In the genomic region with DNA sequence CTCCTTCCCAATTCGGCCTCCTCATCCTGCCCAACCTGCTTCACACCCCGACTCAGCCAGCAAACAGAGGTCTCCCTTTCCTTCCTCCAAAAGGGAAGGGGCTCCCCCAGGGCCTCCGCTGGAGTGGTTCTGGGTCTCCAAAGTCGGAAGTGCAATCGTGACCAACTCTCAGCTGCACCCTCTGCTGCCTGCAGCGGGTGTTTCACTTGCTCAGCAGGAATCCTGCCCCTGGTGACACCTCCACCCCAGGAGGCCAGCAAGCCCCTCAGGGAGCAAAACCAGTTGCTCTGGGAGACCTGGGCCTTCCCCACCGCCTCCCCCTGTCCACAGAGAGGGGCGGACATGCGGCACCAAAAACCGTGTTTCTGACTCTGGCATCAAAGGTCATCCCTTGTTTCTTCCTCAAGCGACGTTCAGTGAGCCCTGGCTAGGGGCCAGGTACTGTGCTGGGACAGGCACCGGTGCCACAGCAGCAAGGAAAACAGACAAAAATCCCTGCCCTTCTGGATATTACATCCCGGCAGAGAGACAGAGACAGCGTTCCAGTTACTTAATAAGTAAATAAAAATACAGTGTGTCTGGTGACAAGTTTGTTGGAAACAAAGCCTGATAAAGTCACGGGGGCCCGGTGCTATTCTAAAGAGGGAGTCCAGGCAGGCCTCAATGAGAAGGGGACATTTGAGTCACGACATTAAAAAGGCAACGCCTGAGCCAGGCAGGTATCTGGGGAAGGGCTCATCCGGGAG, we compare ENCODE assay signal across 1 cellular context.
TF ChIP-seq lines count a peak whose summit lies in the region.

No MANE protein-coding gene starts in this region.

TF ChIP-seq in GM12878, 131 proteins besides CTCF, POLR2A, EP300 and RAD21 (continued from another document):
- TF ChIP-seq, protein P1, sequence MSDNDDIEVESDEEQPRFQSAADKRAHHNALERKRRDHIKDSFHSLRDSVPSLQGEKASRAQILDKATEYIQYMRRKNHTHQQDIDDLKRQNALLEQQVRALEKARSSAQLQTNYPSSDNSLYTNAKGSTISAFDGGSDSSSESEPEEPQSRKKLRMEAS (IDR thresholded peaks at IDR 0.05; ENCODE audit: low read depth, low read length), result no peak
- TF ChIP-seq MLLT1 (IDR thresholded peaks at IDR 0.05) (no peak), SMC3 (IDR thresholded peaks at IDR 0.05; ENCODE audit: borderline replicate concordance, low read length) (no peak), TBL1XR1 (IDR thresholded peaks at IDR 0.05; ENCODE audit: low read depth, low read length) (no peak), POLR2AphosphoS5 (IDR thresholded peaks at IDR 0.05; ENCODE audit: low read length) (no peak), BMI1 (IDR thresholded peaks at IDR 0.05; ENCODE audit: borderline replicate concordance) (no peak)
